18 cellular contexts compared by ENCODE assay signal in genomic region chr11:133693110-133693509, GRCh38.
DNase-seq lines count a peak whose midpoint lies in the region; ATAC-seq and TF ChIP-seq lines count a peak whose summit lies in the region.
"Had no signal": no experiment of that assay in that cellular context is flagged by ENCODE, and none has a peak within 500 bp of the region (broad histone marks: within the 10 kb centered on the region; RNA-seq: fewer than 3 reads in every experiment).

No MANE protein-coding gene starts in this region.

- no peak overlapping the region for H3K4me3 ChIP-seq in left ventricle myocardium inferior
- H3K4me3 ChIP-seq: BLaER1 treated with 17β-estradiol and CSF1 and Interleukin-3, amounts not matched to agents 10 nM and 100 nM had no signal

- H2AK5ac ChIP-seq in H9 (ENCODE audit: insufficient read length, low read length), result no peak overlapping the region

- H4K8ac ChIP-seq in H9 (replicated peaks; ENCODE audit: insufficient read length, low read depth, low read length), result no peak overlapping the region

- H3K9ac ChIP-seq in H9 (ENCODE audit: extremely low read depth, insufficient read length, low read length), result no peak overlapping the region
- H3K9ac ChIP-seq: BLaER1 treated with 17β-estradiol and CSF1 and Interleukin-3, amounts not matched to agents 10 nM and 100 nM had no signal

- H3K4me1 ChIP-seq in H9 (ENCODE audit: insufficient read depth, low read length), result no peaks in the 10 kb centered on the region
- peaks cover 28% of the 10 kb centered on the region for H3K4me1 ChIP-seq in left ventricle myocardium inferior

- no peaks in the 10 kb centered on the region for H3K9me3 ChIP-seq in H9 (ENCODE audit: control insufficient read depth, low read depth, low read length)
- no peaks in the 10 kb centered on the region for H3K9me3 ChIP-seq in left ventricle myocardium inferior (replicated peaks)
- H3K9me3 ChIP-seq: BLaER1 treated with 17β-estradiol and CSF1 and Interleukin-3, amounts not matched to agents 10 nM and 100 nM had no signal

- H2AFZ ChIP-seq in H9 (ENCODE audit: low read length), result no peak overlapping the region

- no peak overlapping the region for H3K18ac ChIP-seq in H9 (ENCODE audit: insufficient read length, low read depth, low read length)

- H3K23me2 ChIP-seq in H9 (ENCODE audit: insufficient read length, low read depth, low read length, poor library complexity, severe bottlenecking), result no peaks in the 10 kb centered on the region

- H3K14ac ChIP-seq in H9 (ENCODE audit: insufficient read depth, low read length), result no peak overlapping the region

- no peaks in the 10 kb centered on the region for H3K9me3 Mint-ChIP-seq in H9

- H3K27me3 ChIP-seq in H9 (ENCODE audit: insufficient read depth, low read length) (no peaks in the 10 kb centered on the region), left ventricle myocardium inferior (ENCODE audit: low read depth) (no peaks in the 10 kb centered on the region)
- H3K27me3 ChIP-seq: BLaER1 treated with 17β-estradiol and CSF1 and Interleukin-3, amounts not matched to agents 10 nM and 100 nM had no signal

- ATAC-seq in Right ventricle myocardium inferior, result peak; percentile 54
- ATAC-seq in left cardiac atrium, result no peak
- no peak for ATAC-seq in HG03139 (IDR thresholded peaks at IDR 0.05; ENCODE audit: unreplicated experiment)
- ATAC-seq: HepG2 had no signal

- no peak overlapping the region for H3T11ph ChIP-seq in H9 (ENCODE audit: low read length)

- H3K27ac Mint-ChIP-seq in H9, result peak overlapping the region in 1 of 3 experiments; percentile 56; a peak in 1 of 7 replicates
- H3K27ac Mint-ChIP-seq: B cell; CD8-positive, alpha-beta memory T cell; IgD-negative memory B cell had no signal

- no peak overlapping the region for H2BK15ac ChIP-seq in H9 (ENCODE audit: low read depth, low read length)

- no peak overlapping the region for H4K5ac ChIP-seq in H9 (ENCODE audit: insufficient read length, low read depth, low read length)

- H3K4me3 Mint-ChIP-seq in H9, result no peak overlapping the region
- H3K4me3 Mint-ChIP-seq: B cell; CD8-positive, alpha-beta memory T cell; IgD-negative memory B cell had no signal

- TF ChIP-seq CTCF in H9 (conservative IDR thresholded peaks at IDR 0.05) (no peak), left ventricle myocardium inferior (IDR thresholded peaks at IDR 0.05; ENCODE audit: borderline replicate concordance) (no peak)

- no peak overlapping the region for H2BK12ac ChIP-seq in H9 (ENCODE audit: insufficient read length, low read depth, low read length)

- no peaks in the 10 kb centered on the region for H3K4me1 Mint-ChIP-seq in H9
- H3K4me1 Mint-ChIP-seq: B cell; CD8-positive, alpha-beta memory T cell; IgD-negative memory B cell had no signal

- DNase-seq in Right ventricle myocardium inferior (ENCODE audit: missing footprints) (no peak), left cardiac atrium (no peak), H9 (peak; percentile 17), left ventricle myocardium inferior (peak; percentile 25), ACHN (no peak), DMS79 (lab: John Stamatoyannopoulos, UW) (no peak)
- DNase-seq: 8988T; CD8-positive, alpha-beta memory T cell; COR-L47; DMS 273 treated with DMSO at 0.1 percent for 48 hours; DMS53; GOT3; H7 had no signal

- H3K27ac ChIP-seq in H9 (ENCODE audit: insufficient read length, low read depth, low read length) (no peak overlapping the region), left ventricle myocardium inferior (replicated peaks) (peak overlapping the region; percentile 56)
- H3K27ac ChIP-seq: BLaER1 treated with 17β-estradiol and CSF1 and Interleukin-3, amounts not matched to agents 10 nM and 100 nM had no signal

- H2BK120ac ChIP-seq in H9 (ENCODE audit: low read depth, low read length, poor library complexity, severe bottlenecking), result no peak overlapping the region

- no peak overlapping the region for H2BK20ac ChIP-seq in H9 (ENCODE audit: low read depth, low read length, poor library complexity, severe bottlenecking)

- H3K36me3 ChIP-seq in left ventricle myocardium inferior, result no peaks in the 10 kb centered on the region
- H3K36me3 ChIP-seq: BLaER1 treated with 17β-estradiol and CSF1 and Interleukin-3, amounts not matched to agents 10 nM and 100 nM had no signal

- no peak overlapping the region for H3K56ac ChIP-seq in H9 (ENCODE audit: insufficient read length, low read depth, low read length)

- in situ Hi-C loops in ACHN (cut with HindIII; ENCODE audit: low pct_ligation_motif_present, low pct_unique_long_range_greater_than_20kb, low sequenced_read_pairs), result no loop called here

- H3K27me3 Mint-ChIP-seq in H9 (ENCODE audit: low read depth), result peaks cover 1% of the 10 kb centered on the region
- H3K27me3 Mint-ChIP-seq: B cell; CD8-positive, alpha-beta memory T cell; IgD-negative memory B cell had no signal

- no CpG with 5 or more reads among the region's 9 CpGs for WGBS in H9 (ENCODE audit: extremely low coverage, insufficient read length, low lambda C conversion rate)

- no peak overlapping the region for H3K4me2 ChIP-seq in H9 (ENCODE audit: insufficient read depth, insufficient read length, low read length)
- H3K4me2 ChIP-seq: BLaER1 treated with 17β-estradiol and CSF1 and Interleukin-3, amounts not matched to agents 10 nM and 100 nM had no signal

- intact Hi-C loops in Right ventricle myocardium inferior (cut with DNase I), result no loop called here
- intact Hi-C loops in left cardiac atrium (cut with DNase I), result loop anchor here in 1 of 2 donors (10.0 kb wide), 2 partner anchors 122 to 178 kb away; no protein-coding TSS in a partner anchor
- intact Hi-C loops in left ventricle myocardium inferior (cut with micrococcal nuclease), result no loop called here

- H3K4ac ChIP-seq in H9 (ENCODE audit: low read depth, low read length), result no peak overlapping the region

- no peak overlapping the region for H3K23ac ChIP-seq in H9 (ENCODE audit: insufficient read length, low read depth, low read length)

- no peaks in the 10 kb centered on the region for H3K79me1 ChIP-seq in H9 (ENCODE audit: insufficient read depth, low read depth, low read length, poor library complexity, severe bottlenecking)

- H4K91ac ChIP-seq in H9 (ENCODE audit: insufficient read length, low read depth, low read length), result no peak overlapping the region

- H3K36me3 Mint-ChIP-seq in H9 (ENCODE audit: insufficient read depth in 1 of 3, low read depth in 3 of 3), result no peaks in the 10 kb centered on the region; a peak in 1 of 7 replicates
- H3K36me3 Mint-ChIP-seq: CD8-positive, alpha-beta memory T cell; IgD-negative memory B cell had no signal

- no peaks in the 10 kb centered on the region for H4K20me1 ChIP-seq in H9 (ENCODE audit: control insufficient read depth, insufficient read depth, insufficient read length)
- H4K20me1 ChIP-seq: BLaER1 treated with 17β-estradiol and CSF1 and Interleukin-3, amounts not matched to agents 10 nM and 100 nM had no signal

- no peak overlapping the region for H2BK5ac ChIP-seq in H9 (ENCODE audit: insufficient read length, low read length)

- no peaks in the 10 kb centered on the region for H3K79me2 ChIP-seq in H9 (ENCODE audit: insufficient read depth, low read length)

Comparison
In these comparisons a context has a peak if more than half of its experiments do, and no peak if none do; other contexts are left out.
1. DNase-seq: peak in H9 (single experiment) and left ventricle myocardium inferior (single experiment); none in Right ventricle myocardium inferior (single experiment), left cardiac atrium (single experiment), ACHN (single experiment) and DMS79 (single experiment).